Comparison of ENCODE assay signal across 23 cellular contexts in the genomic region with DNA sequence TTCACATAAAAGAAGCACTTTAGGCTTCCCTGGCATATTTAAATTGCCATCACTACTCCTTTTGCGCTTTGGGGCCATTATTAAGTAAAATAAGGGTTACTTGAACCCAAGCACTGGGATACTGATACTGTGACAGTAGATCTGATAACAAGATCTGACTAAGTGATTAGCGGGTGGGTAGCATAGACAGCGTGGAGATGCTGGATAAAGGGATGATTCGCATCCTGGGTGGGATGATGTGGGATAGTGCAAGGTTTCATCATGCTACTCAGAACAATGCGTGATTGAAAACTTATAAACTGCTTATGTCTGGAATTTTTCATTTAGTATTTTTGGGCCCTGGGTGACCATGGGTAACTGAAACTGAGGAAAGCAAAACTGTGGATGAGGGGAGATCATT.
DNase-seq lines count a peak whose midpoint lies in the region; ATAC-seq, FAIRE-seq and TF ChIP-seq lines count a peak whose summit lies in the region.
"Had no signal": no experiment of that assay in that cellular context is flagged by ENCODE, and none has a peak within 500 bp of the region (broad histone marks: within the 10 kb centered on the region; RNA-seq: fewer than 3 reads in every experiment).

No MANE protein-coding gene starts in this region.

- H3K9me3 Mint-ChIP-seq in astrocyte (ENCODE audit: unreplicated experiment): no peaks in the 10 kb centered on the region
- H3K9me3 Mint-ChIP-seq: nephron had no signal

- H3K4me1 ChIP-seq in PC-3 (ENCODE audit: insufficient read depth, low read length) (no peaks in the 10 kb centered on the region; the same call in 1 of the 2 replicates), astrocyte (ENCODE audit: insufficient read depth, low read length) (no peaks in the 10 kb centered on the region)
- H3K4me1 ChIP-seq: A549, parathyroid adenoma, SJCRH30, uterus had no signal

- no peaks in the 10 kb centered on the region for H3F3A ChIP-seq in PC-3 (ENCODE audit: low read length, unreplicated experiment)

- no peaks in the 10 kb centered on the region for H3K9me2 ChIP-seq in PC-3 (replicated peaks; ENCODE audit: low read length)

- H3K36me3 ChIP-seq in PC-3 (ENCODE audit: low read depth, low read length): no peaks in the 10 kb centered on the region
- H3K36me3 ChIP-seq in astrocyte (ENCODE audit: insufficient read depth, low read length): no peaks in the 10 kb centered on the region
- H3K36me3 ChIP-seq: SJCRH30, uterus had no signal

- H3K79me2 ChIP-seq in PC-3 (ENCODE audit: low read length) (no peaks in the 10 kb centered on the region), astrocyte (ENCODE audit: insufficient read depth, low read length) (no peaks in the 10 kb centered on the region)
- H3K79me2 ChIP-seq: parathyroid adenoma had no signal

- H2AFZ ChIP-seq in PC-3 (ENCODE audit: low read length) (no peak overlapping the region), astrocyte (ENCODE audit: low read depth, low read length) (no peak overlapping the region)
- H2AFZ ChIP-seq: parathyroid adenoma had no signal

- H3K9ac ChIP-seq in PC-3 (ENCODE audit: low read length): no peak overlapping the region
- no peak overlapping the region for H3K9ac ChIP-seq in astrocyte (ENCODE audit: low read length)
- H3K9ac ChIP-seq: parathyroid adenoma had no signal

- H3K27ac ChIP-seq in PC-3 (ENCODE audit: low read length): no peak overlapping the region
- no peak overlapping the region for H3K27ac ChIP-seq in astrocyte (ENCODE audit: low read depth, low read length)
- H3K27ac ChIP-seq: A549, parathyroid adenoma, SJCRH30, uterus had no signal

- H4K20me1 ChIP-seq in PC-3 (ENCODE audit: low read length): no peaks in the 10 kb centered on the region
- H4K20me1 ChIP-seq in astrocyte (ENCODE audit: insufficient read depth, low read length): no peaks in the 10 kb centered on the region

- H3K4me1 Mint-ChIP-seq in astrocyte (ENCODE audit: low read depth, unreplicated experiment): peaks cover 6% of the 10 kb centered on the region
- H3K4me1 Mint-ChIP-seq: nephron had no signal

- BruUV-seq in PC-3 (replicated peaks; lab: Mats Ljungman, UMichigan): no TSS peak

- H3K27me3 ChIP-seq in PC-3 (ENCODE audit: low read length): no peaks in the 10 kb centered on the region
- no peaks in the 10 kb centered on the region for H3K27me3 ChIP-seq in astrocyte (ENCODE audit: insufficient read depth, low read length)
- H3K27me3 ChIP-seq: SJCRH30, uterus had no signal

- DNase-seq in activated CD4-positive, alpha-beta T cell treated with anti-CD3 and anti-CD28 coated beads for 48 hours: peak; percentile 49
- DNase-seq in activated CD4-positive, alpha-beta T cell treated with anti-CD3 and anti-CD28 coated beads, Interleukin-2, amount 50 U/mL, for 1 hour: no peak
- DNase-seq in A172 (ENCODE audit: low spot score): peak; percentile 38
- peak; percentile 32 for DNase-seq in PC-3
- DNase-seq in astrocyte (ENCODE audit: low read depth): no peak
- no peak for DNase-seq in dedifferentiated amniotic fluid mesenchymal stem cell (ENCODE audit: extremely low spot score)
- DNase-seq: C1 segment of cervical spinal cord; central memory CD4-positive, alpha-beta T cell; left colon; NCI-H1417; NCI-H2171; NCI-H748 treated with DMSO at 0.1 percent for 48 hours; SJCRH30; substantia nigra; T-helper 9 cell; uterus had no signal

- intact Hi-C loops in PC-3 (cut with micrococcal nuclease): no loop called here

- no peaks in the 10 kb centered on the region for H3K27me3 Mint-ChIP-seq in astrocyte (ENCODE audit: low read depth, unreplicated experiment)

- H3K4me2 ChIP-seq in PC-3 (ENCODE audit: low read length) (no peak overlapping the region), astrocyte (ENCODE audit: low read length) (no peak overlapping the region)
- H3K4me2 ChIP-seq: A549 had no signal

- ATAC-seq in PC-3: no peak; the same call in 1 of the 2 replicates
- ATAC-seq in HG03457 (IDR thresholded peaks at IDR 0.05; ENCODE audit: unreplicated experiment): no peak
- no peak for ATAC-seq in HG02763 (IDR thresholded peaks at IDR 0.05; ENCODE audit: unreplicated experiment)
- ATAC-seq: A549, left colon had no signal

- no peak overlapping the region for H3K4me3 ChIP-seq in PC-3 (ENCODE audit: low read length)
- no peak overlapping the region for H3K4me3 ChIP-seq in astrocyte (ENCODE audit: insufficient read depth, low read depth, low read length)
- H3K4me3 ChIP-seq: A549, SJCRH30, uterus had no signal

- CTCF ChIA-PET in PC-3 (lab: Charles Lee): no interaction called here

- H3K9me3 ChIP-seq in PC-3 (ENCODE audit: low read length) (no peaks in the 10 kb centered on the region), astrocyte (ENCODE audit: insufficient read depth, low read depth, low read length) (no peaks in the 10 kb centered on the region)
- H3K9me3 ChIP-seq: A549, SJCRH30, uterus had no signal

- TF ChIP-seq CTCF in PC-3 (conservative IDR thresholded peaks at IDR 0.05; ENCODE audit: low read depth, low read length): no peak
- no peak for TF ChIP-seq CTCF in astrocyte (IDR thresholded peaks at IDR 0.05; ENCODE audit: insufficient read depth, low read depth, low read length)

- peak overlapping the region; percentile 68 for H3K27ac Mint-ChIP-seq in astrocyte (ENCODE audit: unreplicated experiment)
- H3K27ac Mint-ChIP-seq: nephron had no signal

- no peak for FAIRE-seq in astrocyte (lab: Jason Lieb, UNC)
- FAIRE-seq: A549, D721Med, G401.6 had no signal

- H3K36me3 Mint-ChIP-seq in astrocyte (ENCODE audit: low read depth, unreplicated experiment): no peaks in the 10 kb centered on the region

- POLR2A ChIA-PET in PC-3 (lab: Charles Lee; ENCODE audit: unreplicated experiment): no interaction called here

- no peak overlapping the region for H3K4me3 Mint-ChIP-seq in astrocyte (ENCODE audit: unreplicated experiment)
- H3K4me3 Mint-ChIP-seq: nephron had no signal

Comparison
In these comparisons a context has a peak if more than half of its experiments do, and no peak if none do; other contexts are left out.
1. DNase-seq: peak in activated CD4-positive, alpha-beta T cell treated with anti-CD3 and anti-CD28 coated beads for 48 hours (single experiment), A172 (single experiment) and PC-3 (single experiment); none in activated CD4-positive, alpha-beta T cell treated with anti-CD3 and anti-CD28 coated beads, Interleukin-2, amount 50 U/mL, for 1 hour (single experiment), astrocyte (single experiment) and dedifferentiated amniotic fluid mesenchymal stem cell (single experiment).